ENCODE assay signal across 16 cellular contexts in the genomic region with DNA sequence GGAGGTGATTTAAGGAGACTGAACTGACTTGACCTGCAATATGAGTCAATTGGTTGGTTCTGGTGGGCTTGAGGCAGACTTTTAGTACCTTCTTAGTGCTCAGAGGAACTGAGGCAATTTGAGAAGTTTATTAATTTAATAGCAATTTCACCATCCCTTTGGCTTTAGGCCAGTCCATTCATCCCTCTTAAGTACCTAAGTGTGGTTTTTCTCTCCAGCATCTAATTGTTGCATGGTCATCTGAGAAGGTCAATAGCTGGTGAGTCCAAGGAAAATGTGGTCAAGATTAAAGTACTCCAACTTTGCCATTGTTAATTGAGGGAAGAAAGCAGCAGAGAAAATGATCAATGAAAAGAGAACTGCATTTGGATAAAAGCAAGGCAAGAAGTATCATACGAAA.
A peak's percentile ranks its signal among the peaks of the same experiment; 100 is the strongest.
DNase-seq lines count a peak whose midpoint lies in the region; ATAC-seq, FAIRE-seq and TF ChIP-seq lines count a peak whose summit lies in the region.
"Had no signal": no experiment of that assay in that cellular context is flagged by ENCODE, and none has a peak within 500 bp of the region (broad histone marks: within the 10 kb centered on the region; RNA-seq: fewer than 3 reads in every experiment).

No MANE protein-coding gene starts in this region.

- no peak overlapping the region for H3K4me3 Mint-ChIP-seq in MCF 10A (ENCODE audit: unreplicated experiment)
- no peak overlapping the region for H3K4me3 Mint-ChIP-seq in astrocyte (ENCODE audit: unreplicated experiment)
- no peak overlapping the region for H3K4me3 Mint-ChIP-seq in nephron
- H3K4me3 Mint-ChIP-seq in naive thymus-derived CD8-positive, alpha-beta T cell: no peak overlapping the region
- H3K4me3 Mint-ChIP-seq: CD4-positive, CD25-positive, alpha-beta regulatory T cell; GM23338 had no signal

- H3K36me3 ChIP-seq in breast epithelium: no peaks in the 10 kb centered on the region
- H3K36me3 ChIP-seq in astrocyte (ENCODE audit: insufficient read depth, low read length): no peaks in the 10 kb centered on the region
- no peaks in the 10 kb centered on the region for H3K36me3 ChIP-seq in upper lobe of right lung
- H3K36me3 ChIP-seq: BLaER1 treated with 17β-estradiol and CSF1 and Interleukin-3, amounts not matched to agents 10 nM and 100 nM had no signal

- H4K20me1 ChIP-seq in astrocyte (ENCODE audit: insufficient read depth, low read length): no peaks in the 10 kb centered on the region
- H4K20me1 ChIP-seq: BLaER1 treated with 17β-estradiol and CSF1 and Interleukin-3, amounts not matched to agents 10 nM and 100 nM had no signal

- no peak overlapping the region for H3K4me2 ChIP-seq in astrocyte (ENCODE audit: low read length)
- H3K4me2 ChIP-seq: BLaER1 treated with 17β-estradiol and CSF1 and Interleukin-3, amounts not matched to agents 10 nM and 100 nM; GM23338 had no signal

- H3K9me3 Mint-ChIP-seq in MCF 10A (ENCODE audit: unreplicated experiment): no peaks in the 10 kb centered on the region
- H3K9me3 Mint-ChIP-seq in astrocyte (ENCODE audit: unreplicated experiment): no peaks in the 10 kb centered on the region
- no peaks in the 10 kb centered on the region for H3K9me3 Mint-ChIP-seq in nephron
- no peaks in the 10 kb centered on the region for H3K9me3 Mint-ChIP-seq in naive thymus-derived CD8-positive, alpha-beta T cell
- H3K9me3 Mint-ChIP-seq: GM23338 had no signal

- POLR2A ChIA-PET in MCF 10A (lab: Yijun Ruan, JAX): no interaction called here
- POLR2A ChIA-PET in naive thymus-derived CD8-positive, alpha-beta T cell (lab: Charles Lee): interaction anchor here (0.6 kb wide), 1 partner anchor 860 kb away, joined by 3 read pairs; no protein-coding TSS in a partner anchor

- no peak overlapping the region for H3K9ac ChIP-seq in astrocyte (ENCODE audit: low read length)
- H3K9ac ChIP-seq: BLaER1 treated with 17β-estradiol and CSF1 and Interleukin-3, amounts not matched to agents 10 nM and 100 nM had no signal

- H3K27ac ChIP-seq in breast epithelium (no peak overlapping the region), astrocyte (ENCODE audit: low read depth, low read length) (no peak overlapping the region), upper lobe of right lung (no peak overlapping the region)
- H3K27ac ChIP-seq: BLaER1 treated with 17β-estradiol and CSF1 and Interleukin-3, amounts not matched to agents 10 nM and 100 nM had no signal

- BruUV-seq in MCF 10A (replicated peaks; lab: Mats Ljungman, UMichigan): no TSS peak

- H3K4me3 ChIP-seq in breast epithelium: no peak overlapping the region
- no peak overlapping the region for H3K4me3 ChIP-seq in astrocyte (ENCODE audit: insufficient read depth, low read depth, low read length)
- H3K4me3 ChIP-seq in upper lobe of right lung: no peak overlapping the region
- H3K4me3 ChIP-seq: BLaER1 treated with 17β-estradiol and CSF1 and Interleukin-3, amounts not matched to agents 10 nM and 100 nM; GM12878; GM23338 had no signal

- H3K4me1 ChIP-seq in breast epithelium (no peaks in the 10 kb centered on the region), astrocyte (ENCODE audit: insufficient read depth, low read length) (peaks cover 25% of the 10 kb centered on the region), upper lobe of right lung (no peaks in the 10 kb centered on the region)

- CTCF ChIA-PET in MCF 10A (lab: Yijun Ruan, JAX): no interaction called here

- no peak overlapping the region for H3K27ac Mint-ChIP-seq in MCF 10A (ENCODE audit: low read depth, unreplicated experiment)
- H3K27ac Mint-ChIP-seq in astrocyte (ENCODE audit: unreplicated experiment): no peak overlapping the region
- peak overlapping the region in 2 of 3 experiments; percentile 10 to 31 for H3K27ac Mint-ChIP-seq in nephron
- peak overlapping the region in 1 of 10 donors; percentile 13 for H3K27ac Mint-ChIP-seq in naive thymus-derived CD8-positive, alpha-beta T cell
- H3K27ac Mint-ChIP-seq: CD4-positive, CD25-positive, alpha-beta regulatory T cell; GM23338 had no signal

- H3K36me3 Mint-ChIP-seq in MCF 10A (ENCODE audit: insufficient read depth, unreplicated experiment): no peaks in the 10 kb centered on the region
- no peaks in the 10 kb centered on the region for H3K36me3 Mint-ChIP-seq in astrocyte (ENCODE audit: low read depth, unreplicated experiment)
- H3K36me3 Mint-ChIP-seq in nephron (ENCODE audit: low read depth): no peaks in the 10 kb centered on the region
- no peaks in the 10 kb centered on the region for H3K36me3 Mint-ChIP-seq in naive thymus-derived CD8-positive, alpha-beta T cell
- H3K36me3 Mint-ChIP-seq: CD4-positive, CD25-positive, alpha-beta regulatory T cell had no signal

- ATAC-seq in upper lobe of right lung (no peak), HG02973 (IDR thresholded peaks at IDR 0.05; ENCODE audit: unreplicated experiment) (no peak)
- ATAC-seq in naive thymus-derived CD8-positive, alpha-beta T cell: no peak
- ATAC-seq: GM12878, GM23338 had no signal

- no peak overlapping the region for H2AFZ ChIP-seq in astrocyte (ENCODE audit: low read depth, low read length)
- H2AFZ ChIP-seq: GM23338 had no signal

- H3K27me3 ChIP-seq in breast epithelium (no peaks in the 10 kb centered on the region), astrocyte (ENCODE audit: insufficient read depth, low read length) (no peaks in the 10 kb centered on the region), upper lobe of right lung (no peaks in the 10 kb centered on the region)
- H3K27me3 ChIP-seq: BLaER1 treated with 17β-estradiol and CSF1 and Interleukin-3, amounts not matched to agents 10 nM and 100 nM had no signal

- intact Hi-C loops in MCF 10A (cut with micrococcal nuclease) (loop anchor here (5.0 kb wide), 1 partner anchor 119 kb away; no protein-coding TSS in a partner anchor), breast epithelium (cut with DNase I; ENCODE audit: low total_unique reads) (no loop called here), upper lobe of right lung (cut with DNase I) (no loop called here)

- H3K79me2 ChIP-seq in astrocyte (ENCODE audit: insufficient read depth, low read length): no peaks in the 10 kb centered on the region

- no peak for FAIRE-seq in astrocyte (lab: Jason Lieb, UNC)
- FAIRE-seq: GM12878, GM18507 had no signal

- TF ChIP-seq CTCF in MCF 10A (IDR thresholded peaks at IDR 0.05; ENCODE audit: unreplicated experiment) (no peak), breast epithelium (IDR thresholded peaks at IDR 0.05) (no peak), astrocyte (IDR thresholded peaks at IDR 0.05; ENCODE audit: insufficient read depth, low read depth, low read length) (no peak), nephron (IDR thresholded peaks at IDR 0.05; ENCODE audit: unreplicated experiment in 3 of 3) (no peak), upper lobe of right lung (IDR thresholded peaks at IDR 0.05) (no peak)

- DNase-seq in MCF 10A (ENCODE audit: unreplicated experiment) (peak; percentile 12), breast epithelium (ENCODE audit: low spot score in 2 of 2) (no peak), astrocyte (ENCODE audit: low read depth) (peak; percentile 76), upper lobe of right lung (no peak)
- no peak for DNase-seq in naive thymus-derived CD8-positive, alpha-beta T cell
- DNase-seq: 8988T; CD4-positive, CD25-positive, alpha-beta regulatory T cell; DMS53; H7; IMR-90 had no signal

- TF ChIP-seq POLR2A in breast epithelium (IDR thresholded peaks at IDR 0.05): no peak

- H3K9me3 ChIP-seq in breast epithelium: no peaks in the 10 kb centered on the region
- no peaks in the 10 kb centered on the region for H3K9me3 ChIP-seq in astrocyte (ENCODE audit: insufficient read depth, low read depth, low read length)
- H3K9me3 ChIP-seq in upper lobe of right lung: no peaks in the 10 kb centered on the region
- H3K9me3 ChIP-seq: BLaER1 treated with 17β-estradiol and CSF1 and Interleukin-3, amounts not matched to agents 10 nM and 100 nM had no signal

- H3K27me3 Mint-ChIP-seq in MCF 10A (ENCODE audit: insufficient read depth, unreplicated experiment): no peaks in the 10 kb centered on the region
- H3K27me3 Mint-ChIP-seq in astrocyte (ENCODE audit: low read depth, unreplicated experiment): peaks cover 4% of the 10 kb centered on the region
- H3K27me3 Mint-ChIP-seq in nephron (ENCODE audit: low read depth): peaks cover 16% of the 10 kb centered on the region
- no peaks in the 10 kb centered on the region for H3K27me3 Mint-ChIP-seq in naive thymus-derived CD8-positive, alpha-beta T cell

- H3K4me1 Mint-ChIP-seq in MCF 10A (ENCODE audit: insufficient read depth, unreplicated experiment) (peaks cover 27% of the 10 kb centered on the region), astrocyte (ENCODE audit: low read depth, unreplicated experiment) (peaks cover 28% of the 10 kb centered on the region), nephron (peaks cover 29% of the 10 kb centered on the region)
- H3K4me1 Mint-ChIP-seq in naive thymus-derived CD8-positive, alpha-beta T cell: peaks cover 7 to 19% (median 11%) of the 10 kb centered on the region in 4 donors

Comparison
In these comparisons a context has a peak if more than half of its experiments do, and no peak if none do; other contexts are left out.
1. DNase-seq: peak in MCF 10A (single experiment) and astrocyte (single experiment); none in breast epithelium (0 of 2), upper lobe of right lung (single experiment) and naive thymus-derived CD8-positive, alpha-beta T cell (0 of 10).
2. H3K27ac Mint-ChIP-seq: peak in nephron (2 of 3); none in MCF 10A (single experiment) and astrocyte (single experiment).